ENCODE assay signal across 8 cellular contexts in genomic region chr17:60678118-60678444, GRCh38. TPM values are rescaled to one million over a fixed set of nuclear protein-coding genes. Genes with fewer than 3 reads are reported as not detected.
DNase-seq lines count a peak whose midpoint lies in the region; ATAC-seq, FAIRE-seq and TF ChIP-seq lines count a peak whose summit lies in the region.

No MANE protein-coding gene starts in this region.

- DNase-seq in activated naive CD4-positive, alpha-beta T cell treated with Interleukin-2 at 50 U/mL for 16 hours, result no peak
- DNase-seq in adrenal gland, result no peak
- no peak for DNase-seq in HepG2 (ENCODE audit: low spot score)
- no peak for DNase-seq in type B pancreatic cell (ENCODE audit: extremely low spot score, unreplicated experiment)
- DNase-seq in retina, result no peak

- no peak overlapping the region for H2AFZ ChIP-seq in HepG2 (ENCODE audit: low read length)

- BruUV-seq in HepG2 (replicated peaks; lab: Mats Ljungman, UMichigan), result no TSS peak

- TF ChIP-seq EP300 in HepG2 (IDR thresholded peaks at IDR 0.05; ENCODE audit: low read depth in 2 of 2, low read length in 2 of 2) (no peak), HepG2 (CRISPR knock-in tag; IDR thresholded peaks at IDR 0.05; ENCODE audit: borderline replicate concordance) (no peak)

- no peaks in the 10 kb centered on the region for H3K79me2 ChIP-seq in HepG2 (ENCODE audit: insufficient read depth, low read length)

- H3K36me3 Mint-ChIP-seq in activated naive CD4-positive, alpha-beta T cell treated with anti-CD3 and anti-CD28 coated beads, Interleukin-2, amount 50 U/mL, for 24 hours, result no peaks in the 10 kb centered on the region
- H3K36me3 Mint-ChIP-seq in type B pancreatic cell, result peaks cover 3% of the 10 kb centered on the region

- H3K4me3 ChIP-seq in adrenal gland, result peak overlapping the region; percentile 59 to 99 (median 65)
- H3K4me3 ChIP-seq in HepG2 (replicated peaks in 1 of 3; ENCODE audit: insufficient read depth in 1 of 3, low read depth in 2 of 3, low read length in 3 of 3), result peak overlapping the region; percentile 68 to 77 (median 75)

- intact Hi-C loops in adrenal gland (cut with DNase I) (no loop called here), HepG2 (cut with micrococcal nuclease; ENCODE audit: unreplicated experiment) (no loop called here)

- H3K9ac ChIP-seq in HepG2 (ENCODE audit: insufficient read depth, low read depth, low read length), result peak overlapping the region; percentile 71

- peak overlapping the region; percentile 86 for H3K4me2 ChIP-seq in HepG2 (ENCODE audit: low read depth, low read length)

- no peaks in the 10 kb centered on the region for H3K27me3 Mint-ChIP-seq in activated naive CD4-positive, alpha-beta T cell treated with anti-CD3 and anti-CD28 coated beads, Interleukin-2, amount 50 U/mL, for 24 hours
- no peaks in the 10 kb centered on the region for H3K27me3 Mint-ChIP-seq in type B pancreatic cell

- in situ Hi-C loops in HepG2 (cut with HindIII; ENCODE audit: extremely low pct_ligation_motif_present, low pct_unique_long_range_greater_than_20kb), result no loop called here

- WGBS in adrenal gland, 4 donors, result 1 to 5% (median 4%) methylated on average over 6 of the region's 6 CpGs
- 8% methylated on average over 6 of the region's 6 CpGs for WGBS in HepG2 (ENCODE audit: low lambda C conversion rate)

- no peaks in the 10 kb centered on the region for H3K9me3 Mint-ChIP-seq in activated naive CD4-positive, alpha-beta T cell treated with anti-CD3 and anti-CD28 coated beads, Interleukin-2, amount 50 U/mL, for 24 hours
- H3K9me3 Mint-ChIP-seq in type B pancreatic cell, result no peaks in the 10 kb centered on the region

- no peak for TF ChIP-seq RAD21 in HepG2 (CRISPR knock-in tag; IDR thresholded peaks at IDR 0.05)

- TF ChIP-seq CTCF in adrenal gland (IDR thresholded peaks at IDR 0.05) (no peak), HepG2 (CRISPR knock-in tag; IDR thresholded peaks at IDR 0.05) (peak; percentile 2), type B pancreatic cell (conservative IDR thresholded peaks at IDR 0.05) (no peak)

- FAIRE-seq in HepG2 (lab: Jason Lieb, UNC), result no peak

- peaks cover 25% of the 10 kb centered on the region for H3K4me1 Mint-ChIP-seq in activated naive CD4-positive, alpha-beta T cell treated with anti-CD3 and anti-CD28 coated beads, Interleukin-2, amount 50 U/mL, for 24 hours
- peaks cover 16% of the 10 kb centered on the region for H3K4me1 Mint-ChIP-seq in type B pancreatic cell (ENCODE audit: unreplicated experiment)

- CTCF ChIA-PET in HepG2 (lab: Yijun Ruan, JAX; ENCODE audit: low intra/inter-chr PET ratio, low total read pairs), result no interaction called here

- POLR2A ChIA-PET in HepG2 (lab: Yijun Ruan, JAX), result interaction anchor here (0.8 to 2.0 kb wide), 14 partner anchors 9 to 722 kb away, joined by 3 to 21 read pairs (median 4); partner anchors contain the start of genes APPBP2, HEATR6, PPM1D and RNFT1

- ATAC-seq in HepG2 (no peak; the same call in 2 of the 3 replicates), GM18907 (IDR thresholded peaks at IDR 0.05; ENCODE audit: unreplicated experiment) (no peak), HG03196 (IDR thresholded peaks at IDR 0.05; ENCODE audit: unreplicated experiment) (no peak)

- H3K27ac ChIP-seq in adrenal gland (peak overlapping the region in 3 of 5 donors; percentile 58 to 81 (median 76)), HepG2 (ENCODE audit: extremely low read length, insufficient read depth, low read length) (peak overlapping the region; percentile 56)

- H3K9me3 ChIP-seq in adrenal gland (replicated peaks in 1 of 3) (no peaks in the 10 kb centered on the region), HepG2 (ENCODE audit: low read length) (no peaks in the 10 kb centered on the region)

- H3K27me3 ChIP-seq in adrenal gland (no peaks in the 10 kb centered on the region), HepG2 (ENCODE audit: control insufficient read depth in 1 of 2, insufficient read depth in 2 of 2, low read length in 2 of 2) (no peaks in the 10 kb centered on the region; a peak in 1 of 5 replicates)

- H3K4me3 Mint-ChIP-seq in activated naive CD4-positive, alpha-beta T cell treated with anti-CD3 and anti-CD28 coated beads, Interleukin-2, amount 50 U/mL, for 24 hours, result peak overlapping the region; percentile 95
- peak overlapping the region; percentile 99 for H3K4me3 Mint-ChIP-seq in type B pancreatic cell

- H4K20me1 ChIP-seq in HepG2 (ENCODE audit: insufficient read depth, low read length), result no peaks in the 10 kb centered on the region

- TF ChIP-seq POLR2A in adrenal gland (IDR thresholded peaks at IDR 0.05) (no peak), HepG2 (IDR thresholded peaks at IDR 0.05; ENCODE audit: insufficient read depth in 1 of 2, low read depth in 2 of 2, low read length in 2 of 2) (no peak)

- H3K27ac Mint-ChIP-seq in activated naive CD4-positive, alpha-beta T cell treated with anti-CD3 and anti-CD28 coated beads, Interleukin-2, amount 50 U/mL, for 24 hours, result peak overlapping the region; percentile 89
- H3K27ac Mint-ChIP-seq in type B pancreatic cell, result peak overlapping the region; percentile 98

- H3K36me3 ChIP-seq in adrenal gland (replicated peaks in 1 of 2), result no peaks in the 10 kb centered on the region
- no peaks in the 10 kb centered on the region for H3K36me3 ChIP-seq in HepG2 (replicated peaks in 1 of 2; ENCODE audit: control insufficient read depth in 1 of 2, insufficient read depth in 2 of 2, low read length in 2 of 2)

- H3K4me1 ChIP-seq in adrenal gland (replicated peaks in 1 of 2), result peaks cover 8 to 15% of the 10 kb centered on the region in 2 donors
- H3K4me1 ChIP-seq in HepG2 (ENCODE audit: insufficient read depth, low read length), result peaks cover 7% of the 10 kb centered on the region

TF ChIP-seq in HepG2, 621 proteins besides CTCF, POLR2A, EP300 and RAD21 (continues in another document):
- no peak for TF ChIP-seq PPARG (CRISPR knock-in tag; conservative IDR thresholded peaks at IDR 0.05)
- TF ChIP-seq ZNF350 (CRISPR knock-in tag; IDR thresholded peaks at IDR 0.05; ENCODE audit: borderline replicate concordance, low read depth), result no peak
- TF ChIP-seq ZNF788 (CRISPR knock-in tag; IDR thresholded peaks at IDR 0.05; ENCODE audit: borderline replicate concordance), result no peak
- TF ChIP-seq ONECUT2 (CRISPR knock-in tag; IDR thresholded peaks at IDR 0.05), result no peak
- TF ChIP-seq AGO2 (optimal IDR thresholded peaks at IDR 0.05; ENCODE audit: low read depth, low read length), result no peak
- TF ChIP-seq ATM (IDR thresholded peaks at IDR 0.05; ENCODE audit: borderline replicate concordance), result no peak
- TF ChIP-seq ZNF766 (CRISPR knock-in tag; IDR thresholded peaks at IDR 0.05; ENCODE audit: borderline replicate concordance), result no peak
- TF ChIP-seq ZFP36 (IDR thresholded peaks at IDR 0.05; ENCODE audit: borderline replicate concordance, low read depth, low read length, partially characterized antibody), result no peak
- TF ChIP-seq MEIS1 (CRISPR knock-in tag; IDR thresholded peaks at IDR 0.05; ENCODE audit: borderline replicate concordance), result 0 out of 2 replicates have a peak, but pooled peaks have one; percentile 5
- no peak for TF ChIP-seq ZFP36L1 (CRISPR knock-in tag; IDR thresholded peaks at IDR 0.05)
- 0 out of 2 replicates have a peak, but pooled peaks have one; percentile 5 for TF ChIP-seq ZNF34 (CRISPR knock-in tag; IDR thresholded peaks at IDR 0.05; ENCODE audit: borderline replicate concordance)
- TF ChIP-seq ELK4 (CRISPR knock-in tag; IDR thresholded peaks at IDR 0.05; ENCODE audit: borderline replicate concordance), result no peak
- TF ChIP-seq FIP1L1 (IDR thresholded peaks at IDR 0.05; ENCODE audit: borderline replicate concordance, insufficient read depth, low read depth, low read length), result no peak
- 0 out of 2 replicates have a peak, but pooled peaks have one; percentile 53 for TF ChIP-seq ZNF251 (CRISPR knock-in tag; IDR thresholded peaks at IDR 0.05)

RNA-seq across cellular contexts. Expression of gene BCAS3, which starts 0.4 kb away (rescaled TPM):
- total RNA-seq in adrenal gland (100 to 1,000 TPM in 1 of 8 donors, 10 to 100 TPM in 7; 21.6 to 105 (median 38.8) TPM), HepG2 (2016; rRNA removed; fragmentation: Illumina TruSeq; extraction: Trizol) (10.7 and 15.8 TPM in 2 replicates), type B pancreatic cell (ENCODE audit: low replicate concordance) (19.8 and 23.0 TPM in 2 replicates)
- polyA plus RNA-seq in adrenal gland (10 to 100 TPM in 2 of 3 donors, 1 to 10 TPM in 1; 9.4 to 15.9 (median 10.6) TPM), HepG2 (2011; rRNA removed) (11.2 and 11.4 TPM in 2 replicates)
- 11.9 and 13.0 TPM in 2 replicates for total RNA-seq in HepG2 (2016; cell fraction: cytosol; rRNA removed; fragmentation: Illumina TruSeq; extraction: Trizol; ENCODE audit: low read depth)
- total RNA-seq in HepG2 (2016; cell fraction: insoluble cytoplasmic fraction; rRNA removed; fragmentation: Illumina TruSeq; extraction: Trizol), result 11.0 and 12.0 TPM in 2 replicates
- total RNA-seq in HepG2 (2016; cell fraction: membrane; rRNA removed; fragmentation: Illumina TruSeq; extraction: Trizol), result 7.1 and 7.7 TPM in 2 replicates
- 25.1 and 30.0 TPM in 2 replicates for total RNA-seq in HepG2 (2016; cell fraction: nucleus; rRNA removed; fragmentation: Illumina TruSeq; extraction: Trizol)
- 9.4 and 12.9 TPM in 2 replicates for polyA plus RNA-seq in HepG2 (2011; cell fraction: cytosol; rRNA removed)
- 12.5 and 13.3 TPM in 2 replicates for polyA plus RNA-seq in HepG2 (2011; cell fraction: nucleus; rRNA removed)
- 11.9 and 12.7 TPM in 2 replicates for polyA plus RNA-seq in HepG2 (2012)
- polyA plus RNA-seq in HepG2 (2016; cell fraction: cytosol; fragmentation: Illumina TruSeq; extraction: Trizol; ENCODE audit: low read depth), result 1.1 and 1.4 TPM in 2 replicates
- polyA plus RNA-seq in HepG2 (2016; cell fraction: insoluble cytoplasmic fraction; fragmentation: Illumina TruSeq; extraction: Trizol; ENCODE audit: low read depth), result 14.1 and 15.6 TPM in 2 replicates
- polyA plus RNA-seq in HepG2 (2016; cell fraction: membrane; fragmentation: Illumina TruSeq; extraction: Trizol; ENCODE audit: low read depth), result 2.8 and 3.3 TPM in 2 replicates
- 5.2 and 5.6 TPM in 2 replicates for polyA plus RNA-seq in HepG2 (2016; cell fraction: nucleus; fragmentation: Illumina TruSeq; extraction: Trizol; ENCODE audit: insufficient read depth, low read depth)
- polyA minus RNA-seq in HepG2 (2011; rRNA and poly(A)+ RNA removed; ENCODE audit: low replicate concordance), result 109 and 128 TPM in 2 replicates
- polyA minus RNA-seq in HepG2 (2011; cell fraction: cytosol; rRNA and poly(A)+ RNA removed), result 16.8 and 32.3 TPM in 2 replicates
- polyA minus RNA-seq in HepG2 (2011; cell fraction: nucleus; rRNA and poly(A)+ RNA removed), result 127 and 156 TPM in 2 replicates
